16 cellular contexts compared by ENCODE assay signal in genomic region chr2:120525056-120526046, GRCh38.
DNase-seq lines count a peak whose midpoint lies in the region; ATAC-seq and TF ChIP-seq lines count a peak whose summit lies in the region.
"Had no signal": no experiment of that assay in that cellular context is flagged by ENCODE, and none has a peak within 500 bp of the region (broad histone marks: within the 10 kb centered on the region; RNA-seq: fewer than 3 reads in every experiment).

No MANE protein-coding gene starts in this region.

- no peak overlapping the region for H3K4me2 ChIP-seq in parathyroid adenoma (ENCODE audit: low read length)
- H3K4me2 ChIP-seq: KMS-11 had no signal

- peak; percentile 33 for TF ChIP-seq CTCF in endodermal cell (conservative IDR thresholded peaks at IDR 0.05)
- TF ChIP-seq CTCF in parathyroid adenoma (IDR thresholded peaks at IDR 0.05) = no peak

- no peak overlapping the region for H2AFZ ChIP-seq in parathyroid adenoma

- H3K4me3 ChIP-seq in endodermal cell (ENCODE audit: low read length) (no peak overlapping the region), parathyroid adenoma (ENCODE audit: low read depth, low read length) (no peak overlapping the region)
- H3K4me3 ChIP-seq: GM12878, testis had no signal

- H3K4me1 Mint-ChIP-seq in endodermal cell = peaks cover 8% of the 10 kb centered on the region
- H3K4me1 Mint-ChIP-seq: activated CD4-positive, alpha-beta T cell treated with anti-CD3 and anti-CD28 coated beads, Interleukin-2, amount 10 ng/mL, durations not matched to agents 7 days and 5 days had no signal

- H3K27ac ChIP-seq in endodermal cell (ENCODE audit: low read depth, low read length) = no peak overlapping the region
- H3K27ac ChIP-seq in parathyroid adenoma = peak overlapping the region; percentile 15
- H3K27ac ChIP-seq: 22Rv1, KMS-11, testis had no signal

- H3K36me3 Mint-ChIP-seq in endodermal cell (ENCODE audit: low read depth) = no peaks in the 10 kb centered on the region

- no peak overlapping the region for H3K9ac ChIP-seq in endodermal cell (ENCODE audit: extremely low read depth, low read length, poor library complexity, severe bottlenecking)
- no peak overlapping the region for H3K9ac ChIP-seq in parathyroid adenoma
- H3K9ac ChIP-seq: KMS-11 had no signal

- H3K4me1 ChIP-seq in endodermal cell (ENCODE audit: control insufficient read depth, insufficient read depth, low read length) = no peaks in the 10 kb centered on the region
- H3K4me1 ChIP-seq in parathyroid adenoma = no peaks in the 10 kb centered on the region

- H3K27ac Mint-ChIP-seq in endodermal cell = no peak overlapping the region
- H3K27ac Mint-ChIP-seq: activated CD4-positive, alpha-beta T cell treated with anti-CD3 and anti-CD28 coated beads, Interleukin-2, amount 10 ng/mL, durations not matched to agents 7 days and 5 days had no signal

- H3K4me3 Mint-ChIP-seq in endodermal cell = no peak overlapping the region
- H3K4me3 Mint-ChIP-seq: activated CD4-positive, alpha-beta T cell treated with anti-CD3 and anti-CD28 coated beads, Interleukin-2, amount 10 ng/mL, durations not matched to agents 7 days and 5 days had no signal

- DNase-seq in DMS 273 (lab: John Stamatoyannopoulos, UW; ENCODE audit: unreplicated experiment) (peak; percentile 37), DMS 273 treated with DMSO at 0.1 percent for 48 hours (lab: John Stamatoyannopoulos, UW) (no peak), M059J (ENCODE audit: low read depth) (peak; percentile 17), endodermal cell (no peak), NCI-H526 treated with DMSO at 0.1 percent for 48 hours (lab: John Stamatoyannopoulos, UW) (no peak)
- DNase-seq in activated CD4-positive, alpha-beta T cell treated with anti-CD3 and anti-CD28 coated beads, Interleukin-2, amount 50 U/mL, for 1 hour = no peak
- DNase-seq: activated CD4-positive, alpha-beta T cell treated with anti-CD3 and anti-CD28 coated beads, Interleukin-2, amount 10 ng/mL, durations not matched to agents 7 days and 5 days; activated gamma-delta T cell; Calu3; erythroblast; testis had no signal

- H3K27me3 Mint-ChIP-seq in endodermal cell (ENCODE audit: insufficient read depth) = peaks cover 36% of the 10 kb centered on the region

- H3K9me3 ChIP-seq in endodermal cell (ENCODE audit: control insufficient read depth, low read length) (peaks cover 2% of the 10 kb centered on the region), parathyroid adenoma (ENCODE audit: control insufficient read depth, low read length) (no peaks in the 10 kb centered on the region)
- H3K9me3 ChIP-seq: testis had no signal

- H3K36me3 ChIP-seq in endodermal cell (ENCODE audit: control insufficient read depth, insufficient read depth, low read length) (no peaks in the 10 kb centered on the region), parathyroid adenoma (ENCODE audit: control insufficient read depth, insufficient read depth, low read length) (no peaks in the 10 kb centered on the region)

- H3K27me3 ChIP-seq in endodermal cell (ENCODE audit: control insufficient read depth, insufficient read depth, low read length, poor library complexity, severe bottlenecking) (no peaks in the 10 kb centered on the region), parathyroid adenoma (ENCODE audit: control insufficient read depth, insufficient read depth, low read length) (peaks cover 4% of the 10 kb centered on the region)
- H3K27me3 ChIP-seq: testis had no signal

- peaks cover 4% of the 10 kb centered on the region for H3K9me3 Mint-ChIP-seq in endodermal cell
- H3K9me3 Mint-ChIP-seq: activated CD4-positive, alpha-beta T cell treated with anti-CD3 and anti-CD28 coated beads, Interleukin-2, amount 10 ng/mL, durations not matched to agents 7 days and 5 days had no signal

- WGBS in endodermal cell (ENCODE audit: insufficient coverage in 1 of 2, insufficient read length in 1 of 2), 2 experiments = 88% methylated on average over 13 to 18 of the region's 18 CpGs

- ATAC-seq in GM21737 (IDR thresholded peaks at IDR 0.05; ENCODE audit: unreplicated experiment) = no peak
- ATAC-seq: GM12878 had no signal

- H3K79me2 ChIP-seq in parathyroid adenoma = no peaks in the 10 kb centered on the region

Comparison
In these comparisons a context has a peak if more than half of its experiments do, and no peak if none do; other contexts are left out.
1. DNase-seq: peak in DMS 273 (single experiment) and M059J (single experiment); none in DMS 273 treated with DMSO at 0.1 percent for 48 hours (single experiment), endodermal cell (single experiment), NCI-H526 treated with DMSO at 0.1 percent for 48 hours (single experiment) and activated CD4-positive, alpha-beta T cell treated with anti-CD3 and anti-CD28 coated beads, Interleukin-2, amount 50 U/mL, for 1 hour (single experiment).